In genomic region chr1:220124542-220124941, GRCh38 we compare ENCODE assay signal across 11 cellular contexts. TPM values are rescaled to one million over a fixed set of nuclear protein-coding genes. Genes with fewer than 3 reads are reported as not detected.
A peak's percentile ranks its signal among the peaks of the same experiment; 100 is the strongest.
DNase-seq lines count a peak whose midpoint lies in the region; ATAC-seq and TF ChIP-seq lines count a peak whose summit lies in the region.
"Had no signal": no experiment of that assay in that cellular context is flagged by ENCODE, and none has a peak within 500 bp of the region (broad histone marks: within the 10 kb centered on the region; RNA-seq: fewer than 3 reads in every experiment).

No MANE protein-coding gene starts in this region.

- WGBS in endodermal cell (ENCODE audit: insufficient coverage in 1 of 2, insufficient read length in 1 of 2), 2 experiments, result 67 to 80% methylated on average over 1 of the region's 1 CpG
- 13 to 14% methylated on average over 1 of the region's 1 CpG for WGBS in gastroesophageal sphincter (ENCODE audit: low coverage in 1 of 2), 2 donors

- TF ChIP-seq CTCF in endodermal cell (conservative IDR thresholded peaks at IDR 0.05), result no peak
- TF ChIP-seq CTCF in gastroesophageal sphincter (IDR thresholded peaks at IDR 0.05), result no peak

- intact Hi-C loops in activated naive CD4-positive, alpha-beta T cell treated with anti-CD3 and anti-CD28 coated beads for 36 hours (cut with micrococcal nuclease), result no loop called here
- intact Hi-C loops in Right ventricle myocardium superior (cut with DNase I), result no loop called here

- no peaks in the 10 kb centered on the region for H3K27me3 Mint-ChIP-seq in activated naive CD4-positive, alpha-beta T cell treated with anti-CD3 and anti-CD28 coated beads for 36 hours (ENCODE audit: low read depth)
- H3K27me3 Mint-ChIP-seq in endodermal cell (ENCODE audit: insufficient read depth), result no peaks in the 10 kb centered on the region

- H3K9me3 Mint-ChIP-seq in activated naive CD4-positive, alpha-beta T cell treated with anti-CD3 and anti-CD28 coated beads for 36 hours, result peaks cover 3% of the 10 kb centered on the region
- no peaks in the 10 kb centered on the region for H3K9me3 Mint-ChIP-seq in endodermal cell
- peaks cover 4% of the 10 kb centered on the region for H3K9me3 Mint-ChIP-seq in stimulated activated effector memory CD8-positive, alpha-beta T cell treated with anti-CD3 and anti-CD28 coated beads, Interleukin-12 subunit alpha, Interleukin-12 subunit beta, amount 100 ng/mL, for 72 hours

- no peak for DNase-seq in activated naive CD4-positive, alpha-beta T cell treated with anti-CD3 and anti-CD28 coated beads for 36 hours
- no peak for DNase-seq in activated naive CD4-positive, alpha-beta T cell (lab: John Stamatoyannopoulos, UW)
- DNase-seq in OCI-M1 (lab: John Stamatoyannopoulos, UW) (peak; percentile 61), endodermal cell (no peak), Right ventricle myocardium superior (no peak)
- no peak for DNase-seq in stimulated activated effector memory CD8-positive, alpha-beta T cell treated with anti-CD3 and anti-CD28 coated beads, Interleukin-12 subunit alpha, Interleukin-12 subunit beta, amount 100 ng/mL, for 72 hours (ENCODE audit: low spot score in 2 of 2)

- H3K9me3 ChIP-seq in endodermal cell (ENCODE audit: control insufficient read depth, low read length) (no peaks in the 10 kb centered on the region), gastroesophageal sphincter (no peaks in the 10 kb centered on the region)
- H3K9me3 ChIP-seq: breast epithelium, SJCRH30, vagina had no signal

- H3K4me3 ChIP-seq in endodermal cell (ENCODE audit: low read length), result no peak overlapping the region
- H3K4me3 ChIP-seq in gastroesophageal sphincter, result no peak overlapping the region
- H3K4me3 ChIP-seq: breast epithelium, SJCRH30, vagina had no signal

- peaks cover 26% of the 10 kb centered on the region for H3K36me3 Mint-ChIP-seq in activated naive CD4-positive, alpha-beta T cell treated with anti-CD3 and anti-CD28 coated beads for 36 hours (ENCODE audit: low read depth)
- peaks cover 34% of the 10 kb centered on the region for H3K36me3 Mint-ChIP-seq in endodermal cell (ENCODE audit: low read depth)
- peaks cover 52% of the 10 kb centered on the region for H3K36me3 Mint-ChIP-seq in stimulated activated effector memory CD8-positive, alpha-beta T cell treated with anti-CD3 and anti-CD28 coated beads, Interleukin-12 subunit alpha, Interleukin-12 subunit beta, amount 100 ng/mL, for 72 hours

- no peak overlapping the region for H3K4me3 Mint-ChIP-seq in activated naive CD4-positive, alpha-beta T cell treated with anti-CD3 and anti-CD28 coated beads for 36 hours
- H3K4me3 Mint-ChIP-seq in endodermal cell, result no peak overlapping the region
- H3K4me3 Mint-ChIP-seq in stimulated activated effector memory CD8-positive, alpha-beta T cell treated with anti-CD3 and anti-CD28 coated beads, Interleukin-12 subunit alpha, Interleukin-12 subunit beta, amount 100 ng/mL, for 72 hours, result no peak overlapping the region

- H3K4me1 ChIP-seq in endodermal cell (ENCODE audit: control insufficient read depth, insufficient read depth, low read length) (no peaks in the 10 kb centered on the region), gastroesophageal sphincter (no peaks in the 10 kb centered on the region)
- H3K4me1 ChIP-seq: breast epithelium, SJCRH30, vagina had no signal

- CTCF ChIA-PET in activated naive CD4-positive, alpha-beta T cell treated with anti-CD3 and anti-CD28 coated beads for 36 hours (lab: Charles Lee), result interaction anchor here (1.1 kb wide), 1 partner anchor 12 kb away, joined by 3 read pairs; no protein-coding TSS in a partner anchor

- H3K4me1 Mint-ChIP-seq in activated naive CD4-positive, alpha-beta T cell treated with anti-CD3 and anti-CD28 coated beads for 36 hours (ENCODE audit: low read depth), result peaks cover 9% of the 10 kb centered on the region
- H3K4me1 Mint-ChIP-seq in endodermal cell, result peaks cover 8% of the 10 kb centered on the region
- peaks cover 17% of the 10 kb centered on the region for H3K4me1 Mint-ChIP-seq in stimulated activated effector memory CD8-positive, alpha-beta T cell treated with anti-CD3 and anti-CD28 coated beads, Interleukin-12 subunit alpha, Interleukin-12 subunit beta, amount 100 ng/mL, for 72 hours

- H3K27me3 ChIP-seq in endodermal cell (ENCODE audit: control insufficient read depth, insufficient read depth, low read length, poor library complexity, severe bottlenecking) (no peaks in the 10 kb centered on the region), gastroesophageal sphincter (no peaks in the 10 kb centered on the region)
- H3K27me3 ChIP-seq: breast epithelium, SJCRH30, vagina had no signal

- H3K36me3 ChIP-seq in endodermal cell (ENCODE audit: control insufficient read depth, insufficient read depth, low read length) (peaks cover 40% of the 10 kb centered on the region), gastroesophageal sphincter (peaks cover 0 to 43% of the 10 kb centered on the region in 2 donors)
- H3K36me3 ChIP-seq: breast epithelium had no signal

- TF ChIP-seq POLR2A in gastroesophageal sphincter (IDR thresholded peaks at IDR 0.05), result no peak

- peak overlapping the region; percentile 28 for H3K27ac Mint-ChIP-seq in activated naive CD4-positive, alpha-beta T cell treated with anti-CD3 and anti-CD28 coated beads for 36 hours
- H3K27ac Mint-ChIP-seq in endodermal cell, result peak overlapping the region; percentile 27
- H3K27ac Mint-ChIP-seq in stimulated activated effector memory CD8-positive, alpha-beta T cell treated with anti-CD3 and anti-CD28 coated beads, Interleukin-12 subunit alpha, Interleukin-12 subunit beta, amount 100 ng/mL, for 72 hours, result peak overlapping the region; percentile 4

- ATAC-seq in stimulated activated effector memory CD8-positive, alpha-beta T cell treated with anti-CD3 and anti-CD28 coated beads, Interleukin-12 subunit alpha, Interleukin-12 subunit beta, amount 100 ng/mL, for 72 hours, result peak; percentile 48
- ATAC-seq in gastroesophageal sphincter, result no peak
- ATAC-seq in Right ventricle myocardium superior (ENCODE audit: poor library complexity), result no peak
- ATAC-seq in HG03159 (IDR thresholded peaks at IDR 0.05; ENCODE audit: unreplicated experiment), result no peak

- no peak overlapping the region for H3K9ac ChIP-seq in endodermal cell (ENCODE audit: extremely low read depth, low read length, poor library complexity, severe bottlenecking)

- TF ChIP-seq EP300 in gastroesophageal sphincter (IDR thresholded peaks at IDR 0.05), result no peak

- H3K27ac ChIP-seq in endodermal cell (ENCODE audit: low read depth, low read length) (no peak overlapping the region), gastroesophageal sphincter (no peak overlapping the region)
- H3K27ac ChIP-seq: breast epithelium, SJCRH30, vagina had no signal

RNA-seq across cellular contexts. Expression of gene IARS2, which starts 30.6 kb away (rescaled TPM):
- 10 to 100 TPM; 59.7 to 60.3 TPM for total RNA-seq in activated naive CD4-positive, alpha-beta T cell treated with anti-CD3 and anti-CD28 coated beads for 36 hours
- total RNA-seq in endodermal cell, result 10 to 100 TPM; 78.2 to 89.4 TPM
- 65.3 TPM for polyA plus RNA-seq in endodermal cell (2013, experiment 1 of 2)
- 62.8 TPM for polyA plus RNA-seq in endodermal cell (2013, experiment 2 of 2)
- 10 to 100 TPM; 48.9 to 89.7 (median 72.6) TPM for total RNA-seq in gastroesophageal sphincter
- 82.4 TPM for total RNA-seq in Right ventricle myocardium superior

RNA-seq across cellular contexts. Expression of gene BPNT1, which starts 35.0 kb away (rescaled TPM):
- 10 to 100 TPM; 18.5 to 21.3 TPM for total RNA-seq in activated naive CD4-positive, alpha-beta T cell treated with anti-CD3 and anti-CD28 coated beads for 36 hours
- total RNA-seq in endodermal cell (10 to 100 TPM; 13.1 to 15.6 TPM), gastroesophageal sphincter (10 to 100 TPM in 3 of 4 donors, 1 to 10 TPM in 1; 8.8 to 30.2 (median 12.8) TPM), Right ventricle myocardium superior (19.9 TPM)
- 17.5 TPM for polyA plus RNA-seq in endodermal cell (2013, experiment 1 of 2)
- polyA plus RNA-seq in endodermal cell (2013, experiment 2 of 2), result 17.6 TPM
